1 cellular context compared by ENCODE assay signal in the genomic region with DNA sequence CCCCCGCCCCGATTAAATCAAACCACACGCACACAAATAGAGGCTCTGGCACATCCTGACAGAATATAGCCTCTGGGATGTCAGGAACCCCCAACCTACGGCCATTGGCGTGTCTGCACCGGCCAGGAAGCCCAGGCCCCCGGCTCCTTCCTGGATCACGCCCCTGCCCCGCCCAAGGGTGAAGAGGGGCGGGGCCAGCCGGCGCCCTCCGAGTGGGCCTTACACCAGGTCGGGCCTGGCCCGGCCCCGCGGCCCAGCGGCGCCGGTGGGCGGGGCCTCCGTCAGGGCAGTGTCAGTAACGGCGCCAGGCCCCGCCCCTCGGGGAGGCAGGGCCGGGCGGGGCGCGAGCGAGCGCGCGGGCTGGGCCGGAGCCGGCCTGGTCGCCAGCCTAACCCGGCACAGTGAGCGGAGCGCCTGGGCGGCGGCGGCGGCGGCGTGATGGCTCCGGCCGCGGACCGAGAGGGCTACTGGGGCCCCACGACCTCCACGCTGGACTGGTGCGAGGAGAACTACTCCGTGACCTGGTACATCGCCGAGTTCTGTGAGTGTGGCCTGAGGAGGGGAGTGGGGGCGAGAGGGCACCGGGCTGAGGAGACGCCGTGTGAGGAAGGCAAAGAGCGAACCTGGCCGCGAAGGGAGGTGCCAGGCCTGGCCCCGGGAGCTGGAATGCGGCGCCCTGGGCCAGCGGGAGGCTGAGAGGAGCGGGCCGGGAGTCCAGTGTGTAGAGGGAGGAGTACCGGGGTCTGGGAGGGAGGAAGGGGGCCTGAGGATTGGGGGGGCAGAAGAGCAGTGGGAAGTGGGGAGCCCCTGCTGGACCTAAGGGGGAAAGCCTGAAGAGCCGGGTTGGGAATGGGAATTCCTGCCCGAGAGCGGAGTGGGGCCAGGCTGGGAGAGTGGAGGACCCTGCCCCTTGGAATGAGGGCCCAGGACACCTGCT.
TF ChIP-seq lines count a peak whose summit lies in the region.

Gene ACER3 (plus strand): TSS at position 380 of the 937 bp plus-strand sequence. CDS start 59 bp downstream, at position 439.

TF ChIP-seq in HEK293, 187 proteins besides CTCF, POLR2A, EP300 and RAD21 (continued from another document):
- TF ChIP-seq ZNF324 (tag by site-specific recombination; IDR thresholded peaks at IDR 0.05) (no peak), ZFHX2 (tag by site-specific recombination; conservative IDR thresholded peaks at IDR 0.05) (no peak), ZNF654 (tag by site-specific recombination; IDR thresholded peaks at IDR 0.05; ENCODE audit: low read depth) (no peak), ZNF48 (tag by site-specific recombination; IDR thresholded peaks at IDR 0.05) (no peak), MEIS1 (CRISPR knock-in tag; IDR thresholded peaks at IDR 0.05; ENCODE audit: borderline replicate concordance) (no peak), ZNF585B (tag by site-specific recombination; IDR thresholded peaks at IDR 0.05) (no peak; the same call in 1 of the 2 replicates), ZNF792 (tag by site-specific recombination; IDR thresholded peaks at IDR 0.05) (peak; percentile 72; the same call in 1 of the 2 replicates), KLF10 (tag by site-specific recombination; IDR thresholded peaks at IDR 0.05) (peak; percentile 94), ZNF114 (tag by site-specific recombination; IDR thresholded peaks at IDR 0.05) (no peak), ZNF555 (tag by site-specific recombination; conservative IDR thresholded peaks at IDR 0.05) (no peak)
- TF ChIP-seq, protein P1, sequence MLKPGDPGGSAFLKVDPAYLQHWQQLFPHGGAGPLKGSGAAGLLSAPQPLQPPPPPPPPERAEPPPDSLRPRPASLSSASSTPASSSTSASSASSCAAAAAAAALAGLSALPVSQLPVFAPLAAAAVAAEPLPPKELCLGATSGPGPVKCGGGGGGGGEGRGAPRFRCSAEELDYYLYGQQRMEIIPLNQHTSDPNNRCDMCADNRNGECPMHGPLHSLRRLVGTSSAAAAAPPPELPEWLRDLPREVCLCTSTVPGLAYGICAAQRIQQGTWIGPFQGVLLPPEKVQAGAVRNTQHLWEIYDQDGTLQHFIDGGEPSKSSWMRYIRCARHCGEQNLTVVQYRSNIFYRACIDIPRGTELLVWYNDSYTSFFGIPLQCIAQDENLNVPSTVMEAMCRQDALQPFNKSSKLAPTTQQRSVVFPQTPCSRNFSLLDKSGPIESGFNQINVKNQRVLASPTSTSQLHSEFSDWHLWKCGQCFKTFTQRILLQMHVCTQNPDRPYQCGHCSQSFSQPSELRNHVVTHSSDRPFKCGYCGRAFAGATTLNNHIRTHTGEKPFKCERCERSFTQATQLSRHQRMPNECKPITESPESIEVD (tag by site-specific recombination; IDR thresholded peaks at IDR 0.05) = no peak
TF ChIP-seq in HEK293: peak in this region for 46.
